ENCODE assay signal across 7 cellular contexts in the genomic region with DNA sequence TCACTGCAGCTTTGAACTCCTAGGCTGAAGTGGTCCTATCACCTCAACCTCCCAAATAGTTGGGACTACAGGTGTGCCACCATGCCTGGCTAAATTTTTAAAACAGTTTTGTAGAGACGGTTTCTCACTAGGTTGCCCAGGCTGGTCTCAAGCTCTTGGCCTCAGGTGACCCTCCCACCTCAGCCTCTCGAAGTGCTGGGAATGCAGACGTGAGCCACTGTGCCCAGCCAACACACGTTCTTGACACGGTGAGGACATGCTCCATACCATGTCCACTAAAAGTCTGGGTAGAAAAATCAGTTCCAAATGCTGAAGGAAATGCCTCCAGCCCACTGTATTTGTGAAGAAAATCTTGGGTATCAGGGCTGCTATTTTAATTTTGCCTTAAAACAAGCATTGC.
"Had no signal": no experiment of that assay in that cellular context is flagged by ENCODE, and none has a peak within 500 bp of the region (broad histone marks: within the 10 kb centered on the region; RNA-seq: fewer than 3 reads in every experiment).

No MANE protein-coding gene starts in this region.

- H3K4me3 ChIP-seq: GM23338 had no signal

- DNase-seq: H9, HCEC 1CT, HFFc6 had no signal

- FAIRE-seq: H1, HepG2 had no signal

- ATAC-seq: GM23338, HepG2 had no signal

- H3K27ac ChIP-seq: HL-60 had no signal
